ENCODE assay signal across 12 cellular contexts in the genomic region with DNA sequence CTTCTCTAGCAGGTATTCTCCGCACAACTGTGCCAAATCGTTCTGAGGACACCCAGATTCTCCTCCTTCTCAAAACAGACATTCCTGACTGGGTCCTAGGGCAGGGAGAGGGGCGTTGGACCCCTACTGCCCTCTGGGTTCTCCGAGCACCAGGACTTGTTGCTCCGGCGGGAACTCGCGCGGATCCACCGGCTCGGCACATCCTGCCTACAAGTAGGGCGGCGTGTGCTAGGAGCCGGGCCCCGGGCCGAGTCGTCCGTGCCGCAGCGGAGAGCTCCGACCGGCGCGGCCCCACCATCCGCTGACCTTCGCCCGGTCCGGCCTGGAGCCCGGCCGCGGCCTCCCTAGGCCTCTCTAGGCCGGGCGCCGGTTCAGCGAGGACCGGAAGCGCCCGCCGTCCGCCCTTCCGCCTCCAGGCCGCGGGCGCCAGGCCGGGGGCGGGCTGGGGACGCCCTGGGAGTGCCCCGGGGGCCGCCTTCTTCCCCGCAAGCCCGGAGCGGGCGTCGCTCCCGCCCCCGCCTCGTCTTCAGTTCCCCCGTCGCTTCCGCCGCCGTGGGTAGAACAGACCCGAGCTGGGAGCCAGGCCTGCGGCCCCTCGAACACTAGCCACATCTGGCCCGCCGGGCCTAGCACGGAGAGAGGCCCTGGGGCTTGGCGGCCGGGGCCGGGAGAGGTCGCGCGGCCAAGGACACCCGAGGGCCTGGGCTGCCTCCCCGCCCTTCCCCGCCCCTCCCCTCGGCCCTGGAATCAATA. TPM values are rescaled to one million over a fixed set of nuclear protein-coding genes. Genes with fewer than 3 reads are reported as not detected.
A peak's percentile ranks its signal among the peaks of the same experiment; 100 is the strongest.
DNase-seq lines count a peak whose midpoint lies in the region; ATAC-seq and TF ChIP-seq lines count a peak whose summit lies in the region.
"Had no signal": no experiment of that assay in that cellular context is flagged by ENCODE, and none has a peak within 500 bp of the region (broad histone marks: within the 10 kb centered on the region; RNA-seq: fewer than 3 reads in every experiment).

No MANE protein-coding gene starts in this region.

- H3K4me2 ChIP-seq in hepatocyte: peak overlapping the region; percentile 80
- H3K4me2 ChIP-seq in neural cell (ENCODE audit: low read length): no peak overlapping the region

- 11% methylated on average over 44 of the region's 78 CpGs for WGBS in hepatocyte (ENCODE audit: low lambda C conversion rate, missing lambda C conversion rate)

- no peaks in the 10 kb centered on the region for H3K36me3 ChIP-seq in A673 (ENCODE audit: insufficient read depth, low read length, poor library complexity, severe bottlenecking)
- H3K36me3 ChIP-seq in NT2/D1 (ENCODE audit: insufficient read depth, insufficient read length, low read length): no peaks in the 10 kb centered on the region
- H3K36me3 ChIP-seq in hepatocyte (replicated peaks; ENCODE audit: insufficient read depth, low read depth): no peaks in the 10 kb centered on the region
- no peaks in the 10 kb centered on the region for H3K36me3 ChIP-seq in neural cell (ENCODE audit: insufficient read depth, low read length)
- H3K36me3 ChIP-seq: MG63 had no signal

- POLR2A ChIA-PET in A673 (lab: Charles Lee; ENCODE audit: low non-redundant PET): no interaction called here

- TF ChIP-seq CTCF in A673 (conservative IDR thresholded peaks at IDR 0.05; ENCODE audit: low read depth, low read length) (no peak), hepatocyte (IDR thresholded peaks at IDR 0.05; ENCODE audit: poor library complexity) (no peak), neural cell (IDR thresholded peaks at IDR 0.05; ENCODE audit: poor library complexity, severe bottlenecking) (no peak)

- no peak for TF ChIP-seq EP300 in neural cell (conservative IDR thresholded peaks at IDR 0.05; ENCODE audit: poor library complexity, severe bottlenecking)

- no peaks in the 10 kb centered on the region for H3F3A ChIP-seq in neural cell (ENCODE audit: insufficient read depth, low read length, poor library complexity, severe bottlenecking)

- ATAC-seq in HG02938 (IDR thresholded peaks at IDR 0.05; ENCODE audit: unreplicated experiment) (no peak), HG03159 (IDR thresholded peaks at IDR 0.05; ENCODE audit: unreplicated experiment) (no peak)

- H3K9me3 ChIP-seq in A673 (ENCODE audit: low read depth, low read length, poor library complexity, severe bottlenecking) (no peaks in the 10 kb centered on the region), NT2/D1 (ENCODE audit: insufficient read depth, low read length) (no peaks in the 10 kb centered on the region), hepatocyte (ENCODE audit: low read depth) (no peaks in the 10 kb centered on the region), neural cell (ENCODE audit: low read length) (no peaks in the 10 kb centered on the region)
- H3K9me3 ChIP-seq: MG63 had no signal

- H3K27me3 ChIP-seq in A673 (replicated peaks; ENCODE audit: insufficient read depth, low read depth, low read length, poor library complexity) (peaks cover 100% of the 10 kb centered on the region), NT2/D1 (ENCODE audit: insufficient read depth, insufficient read length) (peaks cover 67% of the 10 kb centered on the region), hepatocyte (peaks cover 76% of the 10 kb centered on the region), neural cell (ENCODE audit: insufficient read depth, low read depth, low read length) (peaks cover 84% of the 10 kb centered on the region)

- BruUV-seq in A673 (replicated peaks; lab: Mats Ljungman, UMichigan): no TSS peak

- H4K20me1 ChIP-seq in hepatocyte (ENCODE audit: insufficient read depth, poor library complexity, severe bottlenecking): no peaks in the 10 kb centered on the region
- no peaks in the 10 kb centered on the region for H4K20me1 ChIP-seq in neural cell (ENCODE audit: insufficient read depth)

- CTCF ChIA-PET in A673 (lab: Charles Lee): no interaction called here

- TF ChIP-seq RAD21 in neural cell (conservative IDR thresholded peaks at IDR 0.05): no peak

- peak overlapping the region; percentile 86 for H3K9ac ChIP-seq in NT2/D1 (ENCODE audit: insufficient read length, low read depth)
- no peak overlapping the region for H3K9ac ChIP-seq in neural cell (ENCODE audit: low read length)

- no peak overlapping the region for H3K27ac ChIP-seq in A673 (ENCODE audit: low read depth, low read length, poor library complexity, severe bottlenecking)
- H3K27ac ChIP-seq in hepatocyte: no peak overlapping the region
- no peak overlapping the region for H3K27ac ChIP-seq in neural cell (ENCODE audit: low read length)

- no peak for DNase-seq in A673 (ENCODE audit: low spot score)
- no peak for DNase-seq in NT2/D1 (ENCODE audit: low read depth, low spot score)
- DNase-seq in hepatocyte (ENCODE audit: low spot score): peak; percentile 46
- DNase-seq in LoVo (ENCODE audit: low spot score): no peak
- no peak for DNase-seq in RKO (ENCODE audit: low spot score)
- DNase-seq: activated T-cell treated with anti-CD3 and anti-CD28 coated beads, Interleukin-2, amount 50 U/mL, for 1 hour; AML-193; MG63; NCI-H82 had no signal

- H3K9me2 ChIP-seq in hepatocyte (replicated peaks; ENCODE audit: insufficient read depth) (no peaks in the 10 kb centered on the region), neural cell (ENCODE audit: insufficient read depth, low read length) (no peaks in the 10 kb centered on the region)

- peak overlapping the region; percentile 12 for H3K4me3 ChIP-seq in A673 (ENCODE audit: low read depth, low read length, poor library complexity, severe bottlenecking)
- H3K4me3 ChIP-seq in NT2/D1 (ENCODE audit: insufficient read length, low read depth): peak overlapping the region; percentile 57
- H3K4me3 ChIP-seq in hepatocyte: peak overlapping the region; percentile 28
- H3K4me3 ChIP-seq in neural cell (ENCODE audit: low read length): no peak overlapping the region
- H3K4me3 ChIP-seq: MG63 had no signal

- H2AFZ ChIP-seq in hepatocyte (peak overlapping the region; percentile 73), neural cell (ENCODE audit: low read depth, low read length) (no peak overlapping the region)

- intact Hi-C loops in A673 (cut with micrococcal nuclease; ENCODE audit: unreplicated experiment): no loop called here

- H3K4me1 ChIP-seq in A673 (ENCODE audit: insufficient read depth, low read length, poor library complexity, severe bottlenecking) (no peaks in the 10 kb centered on the region), NT2/D1 (ENCODE audit: insufficient read depth, insufficient read length) (no peaks in the 10 kb centered on the region), hepatocyte (ENCODE audit: insufficient read depth) (peaks cover 7% of the 10 kb centered on the region)

- H3K79me2 ChIP-seq in hepatocyte (no peaks in the 10 kb centered on the region), neural cell (replicated peaks; ENCODE audit: insufficient read depth, low read length) (no peaks in the 10 kb centered on the region)

TF ChIP-seq in neural cell, 6 proteins besides CTCF, POLR2A, EP300 and RAD21:
- no peak for TF ChIP-seq POLR2AphosphoS5 (IDR thresholded peaks at IDR 0.05)
- TF ChIP-seq MXI1 (conservative IDR thresholded peaks at IDR 0.05; ENCODE audit: poor library complexity, severe bottlenecking): no peak
- TF ChIP-seq EZH2 (IDR thresholded peaks at IDR 0.05; ENCODE audit: borderline replicate concordance, insufficient read depth, low read length, poor library complexity, severe bottlenecking): peak; percentile 62
TF ChIP-seq in neural cell: peak in this region for 1.

RNA-seq across cellular contexts. Expression of a gene that starts 7.6 kb away (rescaled TPM):
- total RNA-seq in A673 (2021) (0.66 and 1.2 TPM in 2 replicates), hepatocyte (1.7 TPM in 2 replicates)
- polyA plus RNA-seq in hepatocyte (0.16 and 0.24 TPM in 2 replicates), neural cell (3.9 and 4.3 TPM in 2 replicates)
- 20.2 and 27.1 TPM in 2 replicates for polyA minus RNA-seq in neural cell
